In genomic region chr3:59424268-59425010, GRCh38 we compare ENCODE assay signal across 10 cellular contexts.
A peak's percentile ranks its signal among the peaks of the same experiment; 100 is the strongest.
DNase-seq lines count a peak whose midpoint lies in the region; ATAC-seq and TF ChIP-seq lines count a peak whose summit lies in the region.
"Had no signal": no experiment of that assay in that cellular context is flagged by ENCODE, and none has a peak within 500 bp of the region (broad histone marks: within the 10 kb centered on the region; RNA-seq: fewer than 3 reads in every experiment).

No MANE protein-coding gene starts in this region.

- no peak for DNase-seq in activated CD4-positive, CD25-positive, alpha-beta regulatory T cell treated with anti-CD3 and anti-CD28 coated beads, Interleukin-2, amount 50 U/mL, for 72 hours
- peak; percentile 28 for DNase-seq in MV-4-11 (lab: John Stamatoyannopoulos, UW)
- DNase-seq in central memory CD8-positive, alpha-beta T cell (ENCODE audit: low spot score in 2 of 2) = peak in 1 of 2 donors; percentile 49
- DNase-seq in skeletal muscle cell (ENCODE audit: low read depth) = peak; percentile 80
- DNase-seq in progenitor cell of endocrine pancreas (ENCODE audit: low spot score, unreplicated experiment) = no peak
- no peak for DNase-seq in HAP-1 (ENCODE audit: low spot score in 2 of 2)
- DNase-seq: AML-193, NCI-H2081 had no signal

- no peaks in the 10 kb centered on the region for H3K9me3 Mint-ChIP-seq in central memory CD8-positive, alpha-beta T cell
- H3K9me3 Mint-ChIP-seq in progenitor cell of endocrine pancreas (ENCODE audit: low read depth) = no peaks in the 10 kb centered on the region

- no peaks in the 10 kb centered on the region for H3K27me3 Mint-ChIP-seq in central memory CD8-positive, alpha-beta T cell
- peaks cover 37% of the 10 kb centered on the region for H3K27me3 Mint-ChIP-seq in progenitor cell of endocrine pancreas

- peak; percentile 9 to 14 for ATAC-seq in activated CD4-positive, CD25-positive, alpha-beta regulatory T cell treated with anti-CD3 and anti-CD28 coated beads, Interleukin-2, amount 50 U/mL, for 24 hours
- peak; percentile 86 for ATAC-seq in central memory CD8-positive, alpha-beta T cell (replicated peaks; ENCODE audit: extremely low read depth, poor library complexity, severe bottlenecking)
- no peak for ATAC-seq in HG02938 (IDR thresholded peaks at IDR 0.05; ENCODE audit: unreplicated experiment)

- H3K36me3 Mint-ChIP-seq in central memory CD8-positive, alpha-beta T cell (ENCODE audit: insufficient read depth) = peaks cover 2% of the 10 kb centered on the region
- no peaks in the 10 kb centered on the region for H3K36me3 Mint-ChIP-seq in progenitor cell of endocrine pancreas (ENCODE audit: insufficient read depth)

- no peaks in the 10 kb centered on the region for H3K27me3 ChIP-seq in HAP-1 (ENCODE audit: low read depth)

- no peak for TF ChIP-seq CTCF in progenitor cell of endocrine pancreas (IDR thresholded peaks at IDR 0.05; ENCODE audit: unreplicated experiment)

- H3K4me1 Mint-ChIP-seq in central memory CD8-positive, alpha-beta T cell = peaks cover 45% of the 10 kb centered on the region
- H3K4me1 Mint-ChIP-seq in progenitor cell of endocrine pancreas (ENCODE audit: low read depth) = peaks cover 10% of the 10 kb centered on the region

- H3K4me1 ChIP-seq in HAP-1 = no peaks in the 10 kb centered on the region

- H3K27ac Mint-ChIP-seq in central memory CD8-positive, alpha-beta T cell (ENCODE audit: low read depth) = peak overlapping the region; percentile 94
- no peak overlapping the region for H3K27ac Mint-ChIP-seq in progenitor cell of endocrine pancreas

- in situ Hi-C loops in HAP-1 (cut with MboI; ENCODE audit: low sequenced_read_pairs) = no loop called here

- H3K36me3 ChIP-seq in HAP-1 (replicated peaks) = no peaks in the 10 kb centered on the region

- H3K4me3 Mint-ChIP-seq in central memory CD8-positive, alpha-beta T cell = peak overlapping the region; percentile 40
- H3K4me3 Mint-ChIP-seq in progenitor cell of endocrine pancreas (ENCODE audit: low read depth) = no peak overlapping the region

- H3K4me3 ChIP-seq in skeletal muscle cell (ENCODE audit: low read depth, low read length) = no peak overlapping the region
- H3K4me3 ChIP-seq in HAP-1 = no peak overlapping the region

- no peaks in the 10 kb centered on the region for H3K9me3 ChIP-seq in HAP-1

Comparison
In these comparisons a context has a peak if more than half of its experiments do, and no peak if none do; other contexts are left out.
1. DNase-seq: peak in MV-4-11 (single experiment) and skeletal muscle cell (single experiment); none in activated CD4-positive, CD25-positive, alpha-beta regulatory T cell treated with anti-CD3 and anti-CD28 coated beads, Interleukin-2, amount 50 U/mL, for 72 hours (single experiment), progenitor cell of endocrine pancreas (single experiment) and HAP-1 (0 of 2).